In genomic region chr11:10498426-10499250, GRCh38 we compare ENCODE assay signal across 1 cellular context.
TF ChIP-seq lines count a peak whose summit lies in the region.

No MANE protein-coding gene starts in this region.

TF ChIP-seq in K562, 482 proteins besides CTCF, POLR2A, EP300 and RAD21:
- no peak for TF ChIP-seq DNMT1 (IDR thresholded peaks at IDR 0.05)
- 0 out of 2 replicates have a peak, but pooled peaks have one; percentile 15 for TF ChIP-seq POLR2G (IDR thresholded peaks at IDR 0.05; ENCODE audit: low read depth, low read length)
TF ChIP-seq in K562: peak in this region for 1.
